ENCODE assay signal across 11 cellular contexts in the genomic region with DNA sequence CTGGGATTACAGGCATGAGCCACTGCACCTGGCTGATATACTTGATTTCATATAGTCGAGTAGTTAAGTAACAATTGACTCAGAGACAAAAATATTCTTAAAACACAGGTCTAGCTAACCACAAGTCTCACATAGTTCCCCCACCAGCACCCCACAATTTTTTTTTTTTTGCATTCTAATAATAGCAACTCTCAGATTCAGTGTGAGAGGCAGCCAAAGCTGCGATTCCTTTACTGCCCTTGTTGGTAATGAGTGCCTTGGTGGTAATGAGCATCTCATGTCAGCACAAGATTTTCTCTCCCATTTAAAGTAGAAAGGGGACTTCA.
DNase-seq lines count a peak whose midpoint lies in the region; ATAC-seq and TF ChIP-seq lines count a peak whose summit lies in the region.
"Had no signal": no experiment of that assay in that cellular context is flagged by ENCODE, and none has a peak within 500 bp of the region (broad histone marks: within the 10 kb centered on the region; RNA-seq: fewer than 3 reads in every experiment).

No MANE protein-coding gene starts in this region.

- H3K4me3 Mint-ChIP-seq in activated CD4-positive, alpha-beta memory T cell treated with anti-CD3 and anti-CD28 coated beads, Interleukin-2, amount 10 ng/mL, durations not matched to agents 7 days and 5 days: no peak overlapping the region

- H3K4me2 ChIP-seq in KMS-11: peak overlapping the region; percentile 49
- H3K4me2 ChIP-seq: BLaER1 had no signal

- H3K36me3 Mint-ChIP-seq in activated CD4-positive, alpha-beta memory T cell treated with anti-CD3 and anti-CD28 coated beads, Interleukin-2, amount 10 ng/mL, durations not matched to agents 7 days and 5 days (ENCODE audit: low read depth): no peaks in the 10 kb centered on the region

- ATAC-seq in GM19397 (IDR thresholded peaks at IDR 0.05; ENCODE audit: unreplicated experiment): peak; percentile 93
- ATAC-seq in HG02884 (IDR thresholded peaks at IDR 0.05; ENCODE audit: unreplicated experiment): peak; percentile 90
- no peak for ATAC-seq in heart right ventricle

- WGBS in heart right ventricle, 2 donors: 63 to 79% methylated on average over 2 of the region's 2 CpGs

- H3K27me3 Mint-ChIP-seq in activated CD4-positive, alpha-beta memory T cell treated with anti-CD3 and anti-CD28 coated beads, Interleukin-2, amount 10 ng/mL, durations not matched to agents 7 days and 5 days: peaks cover 24% of the 10 kb centered on the region

- H3K36me3 ChIP-seq in KMS-11 (ENCODE audit: insufficient read depth) (no peaks in the 10 kb centered on the region), heart right ventricle (no peaks in the 10 kb centered on the region)
- no peaks in the 10 kb centered on the region for H3K36me3 ChIP-seq in effector memory CD4-positive, alpha-beta T cell (ENCODE audit: control insufficient read depth, insufficient read depth, low read length)
- H3K36me3 ChIP-seq: BLaER1, ovary had no signal

- H3K4me1 Mint-ChIP-seq in activated CD4-positive, alpha-beta memory T cell treated with anti-CD3 and anti-CD28 coated beads, Interleukin-2, amount 10 ng/mL, durations not matched to agents 7 days and 5 days: peaks cover 13% of the 10 kb centered on the region

- TF ChIP-seq CTCF in GM10266 (IDR thresholded peaks at IDR 0.05; ENCODE audit: control insufficient read depth, insufficient read depth, low read depth, missing control alignments): no peak
- no peak for TF ChIP-seq CTCF in KMS-11 (conservative IDR thresholded peaks at IDR 0.05; ENCODE audit: low read depth, low read length)
- TF ChIP-seq CTCF in heart right ventricle (IDR thresholded peaks at IDR 0.05): no peak

- no peaks in the 10 kb centered on the region for H4K20me1 ChIP-seq in KMS-11 (ENCODE audit: insufficient read depth)
- H4K20me1 ChIP-seq: BLaER1 had no signal

- no peak overlapping the region for H3K9ac ChIP-seq in KMS-11
- H3K9ac ChIP-seq: BLaER1 had no signal

- H3K9me3 Mint-ChIP-seq in activated CD4-positive, alpha-beta memory T cell treated with anti-CD3 and anti-CD28 coated beads, Interleukin-2, amount 10 ng/mL, durations not matched to agents 7 days and 5 days: no peaks in the 10 kb centered on the region

- DNase-seq in GM10266 (ENCODE audit: extremely low spot score) (peak; percentile 43), DMS153 treated with DMSO at 0.1 percent for 48 hours (lab: John Stamatoyannopoulos, UW; ENCODE audit: unreplicated experiment) (no peak), heart right ventricle (no peak)
- DNase-seq in effector memory CD4-positive, alpha-beta T cell: no peak
- DNase-seq in activated CD4-positive, alpha-beta memory T cell treated with anti-CD3 and anti-CD28 coated beads, Interleukin-2, amount 10 ng/mL, durations not matched to agents 7 days and 5 days: no peak
- DNase-seq: islet precursor cell, ovary had no signal

- intact Hi-C loops in heart right ventricle (cut with DNase I): loop anchor here in 2 of 10 donors (10.0 kb wide), 1 partner anchor 69 kb away; a partner anchor contains a TSS

- CTCF ChIA-PET in activated CD4-positive, alpha-beta memory T cell treated with anti-CD3 and anti-CD28 coated beads, Interleukin-2, amount 10 ng/mL, durations not matched to agents 7 days and 5 days (lab: Charles Lee): interaction anchor here (1.1 kb wide), 1 partner anchor 73 kb away, joined by 3 read pairs; no protein-coding TSS in a partner anchor

- no peak overlapping the region for H3K27ac Mint-ChIP-seq in activated CD4-positive, alpha-beta memory T cell treated with anti-CD3 and anti-CD28 coated beads, Interleukin-2, amount 10 ng/mL, durations not matched to agents 7 days and 5 days

- POLR2A ChIA-PET in activated CD4-positive, alpha-beta memory T cell treated with anti-CD3 and anti-CD28 coated beads, Interleukin-2, amount 10 ng/mL, durations not matched to agents 7 days and 5 days (lab: Charles Lee): no interaction called here

- H3K4me1 ChIP-seq in KMS-11 (ENCODE audit: low read depth, poor library complexity, severe bottlenecking) (peaks cover 57% of the 10 kb centered on the region), heart right ventricle (peaks cover 16 to 94% (median 77%) of the 10 kb centered on the region in 9 donors)
- no peaks in the 10 kb centered on the region for H3K4me1 ChIP-seq in effector memory CD4-positive, alpha-beta T cell (ENCODE audit: control insufficient read depth, insufficient read depth, low read length, poor library complexity, severe bottlenecking)

- H3K79me2 ChIP-seq in KMS-11 (ENCODE audit: insufficient read depth, low read depth): no peaks in the 10 kb centered on the region

- H3K27ac ChIP-seq in KMS-11 (peak overlapping the region; percentile 47), heart right ventricle (no peak overlapping the region)
- H3K27ac ChIP-seq in effector memory CD4-positive, alpha-beta T cell (ENCODE audit: insufficient read depth, low read length, poor library complexity, severe bottlenecking): no peak overlapping the region
- H3K27ac ChIP-seq: BLaER1, ovary had no signal

- H3K27me3 ChIP-seq in KMS-11 (ENCODE audit: insufficient read depth, low read depth) (no peaks in the 10 kb centered on the region), heart right ventricle (peaks cover 0 to 12% (median 0%) of the 10 kb centered on the region in 7 donors)
- no peaks in the 10 kb centered on the region for H3K27me3 ChIP-seq in effector memory CD4-positive, alpha-beta T cell (replicated peaks; ENCODE audit: control insufficient read depth, insufficient read depth, low read length, poor library complexity, severe bottlenecking)
- H3K27me3 ChIP-seq: BLaER1, ovary had no signal

- H3K4me3 ChIP-seq in KMS-11 (IDR thresholded peaks at IDR 0.05; ENCODE audit: insufficient read depth, low read depth, low read length) (peak overlapping the region; percentile 46), heart right ventricle (no peak overlapping the region)
- H3K4me3 ChIP-seq in effector memory CD4-positive, alpha-beta T cell (ENCODE audit: insufficient read depth, low read depth, low read length, poor library complexity, severe bottlenecking): no peak overlapping the region
- H3K4me3 ChIP-seq: BLaER1, ovary had no signal

- peak overlapping the region; percentile 27; the same call in 1 of the 2 replicates for H2AFZ ChIP-seq in KMS-11 (ENCODE audit: low read depth)

- no peaks in the 10 kb centered on the region for H3K9me3 ChIP-seq in effector memory CD4-positive, alpha-beta T cell (ENCODE audit: control insufficient read depth, low read length)
- H3K9me3 ChIP-seq in heart right ventricle: no peaks in the 10 kb centered on the region
- H3K9me3 ChIP-seq: BLaER1, ovary had no signal

Comparison
In these comparisons a context has a peak if more than half of its experiments do, and no peak if none do; other contexts are left out.
1. ATAC-seq: peak in GM19397 (single experiment) and HG02884 (single experiment); none in heart right ventricle (0 of 8).